In the genomic region with DNA sequence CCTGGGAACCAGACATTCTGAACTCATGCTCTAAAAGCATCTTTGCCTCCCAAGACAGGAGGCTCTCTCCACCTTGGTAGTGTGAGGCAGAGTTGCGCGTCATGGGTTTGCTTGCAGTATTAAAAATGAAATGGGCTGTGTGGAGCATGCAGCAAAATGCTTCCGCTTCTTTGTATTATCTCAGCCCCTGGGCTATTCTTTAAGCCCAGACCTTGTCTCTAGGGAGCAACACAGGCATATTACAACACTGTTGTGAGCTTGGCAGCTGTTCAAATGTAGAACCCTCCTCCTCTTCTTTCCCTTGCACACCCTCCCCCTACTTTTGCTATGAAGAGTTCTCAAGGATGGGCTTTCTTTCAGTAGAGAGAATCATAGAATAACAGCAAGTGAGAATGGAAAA, we compare ENCODE assay signal across 17 cellular contexts.
DNase-seq lines count a peak whose midpoint lies in the region; TF ChIP-seq lines count a peak whose summit lies in the region.
"Had no signal": no experiment of that assay in that cellular context is flagged by ENCODE, and none has a peak within 500 bp of the region (broad histone marks: within the 10 kb centered on the region; RNA-seq: fewer than 3 reads in every experiment).

No MANE protein-coding gene starts in this region.

- H3K9ac ChIP-seq in BLaER1 treated with 17β-estradiol and CSF1 and Interleukin-3, amounts not matched to agents 10 nM and 100 nM = peak overlapping the region in 4 of 11 experiments; percentile 10 to 39 (median 26); a peak in 6 of 22 replicates
- no peak overlapping the region for H3K9ac ChIP-seq in colonic mucosa (ENCODE audit: low read depth in 2 of 2, low read length in 2 of 2)

- H3K27ac ChIP-seq in BLaER1 treated with 17β-estradiol and CSF1 and Interleukin-3, amounts not matched to agents 10 nM and 100 nM = peak overlapping the region in 8 of 11 experiments; percentile 6 to 78 (median 60); a peak in 15 of 22 replicates
- H3K27ac ChIP-seq in esophagus muscularis mucosa (replicated peaks in 1 of 4) = no peak overlapping the region
- no peak overlapping the region for H3K27ac ChIP-seq in colonic mucosa
- H3K27ac ChIP-seq: heart left ventricle, RWPE1, testis had no signal

- H4K20me1 ChIP-seq in BLaER1 treated with 17β-estradiol and CSF1 and Interleukin-3, amounts not matched to agents 10 nM and 100 nM = no peaks in the 10 kb centered on the region

- DNase-seq in HAP-1 (ENCODE audit: low spot score in 2 of 2) (peak; percentile 72 to 83), NCI-H2227 (lab: John Stamatoyannopoulos, UW; ENCODE audit: unreplicated experiment) (peak; percentile 48), esophagus muscularis mucosa (ENCODE audit: extremely low spot score) (peak; percentile 70), MG63 (no peak), immature natural killer cell (no peak), occipital lobe (lab: John Stamatoyannopoulos, UW) (no peak), colonic mucosa (no peak)
- DNase-seq: activated CD4-positive, alpha-beta T cell treated with anti-CD3 and anti-CD28 coated beads for 4 hours; heart left ventricle; left colon; NCI-H446 treated with DMSO at 0.1 percent for 48 hours; T-helper 9 cell; testis had no signal

- no peaks in the 10 kb centered on the region for H3K36me3 Mint-ChIP-seq in immature natural killer cell
- H3K36me3 Mint-ChIP-seq: activated naive CD8-positive, alpha-beta T cell had no signal

- no peaks in the 10 kb centered on the region for H3K4me1 Mint-ChIP-seq in immature natural killer cell

- H3K27me3 Mint-ChIP-seq in immature natural killer cell (ENCODE audit: low read depth in 3 of 3) = peaks cover 0 to 2% (median 0%) of the 10 kb centered on the region in 3 donors
- H3K27me3 Mint-ChIP-seq: activated naive CD8-positive, alpha-beta T cell had no signal

- no peaks in the 10 kb centered on the region for H3K27me3 ChIP-seq in BLaER1 treated with 17β-estradiol and CSF1 and Interleukin-3, amounts not matched to agents 10 nM and 100 nM
- H3K27me3 ChIP-seq in HAP-1 (ENCODE audit: low read depth) (no peaks in the 10 kb centered on the region), esophagus muscularis mucosa (no peaks in the 10 kb centered on the region), MG63 (no peaks in the 10 kb centered on the region), colonic mucosa (no peaks in the 10 kb centered on the region)
- H3K27me3 ChIP-seq: heart left ventricle, testis had no signal

- TF ChIP-seq CTCF in esophagus muscularis mucosa (IDR thresholded peaks at IDR 0.05) (no peak), colonic mucosa (IDR thresholded peaks at IDR 0.05) (no peak)

- H3K9me3 ChIP-seq in BLaER1 treated with 17β-estradiol and CSF1 and Interleukin-3, amounts not matched to agents 10 nM and 100 nM (replicated peaks in 1 of 11) = no peaks in the 10 kb centered on the region
- H3K9me3 ChIP-seq in HAP-1 (no peaks in the 10 kb centered on the region), esophagus muscularis mucosa (no peaks in the 10 kb centered on the region), MG63 (no peaks in the 10 kb centered on the region), colonic mucosa (no peaks in the 10 kb centered on the region)
- H3K9me3 ChIP-seq: heart left ventricle, testis had no signal

- peaks cover 21 to 33% (median 23%) of the 10 kb centered on the region in 10 experiments for H3K4me1 ChIP-seq in BLaER1 treated with 17β-estradiol and CSF1 and Interleukin-3, amounts not matched to agents 10 nM and 100 nM
- peaks cover 9% of the 10 kb centered on the region for H3K4me1 ChIP-seq in HAP-1
- H3K4me1 ChIP-seq in esophagus muscularis mucosa = peaks cover 7 to 19% (median 13%) of the 10 kb centered on the region in 4 donors
- H3K4me1 ChIP-seq in colonic mucosa = no peaks in the 10 kb centered on the region
- H3K4me1 ChIP-seq: testis had no signal

- H3K4me3 ChIP-seq in BLaER1 treated with 17β-estradiol and CSF1 and Interleukin-3, amounts not matched to agents 10 nM and 100 nM = 0 out of 20 replicates have a peak overlapping the region, but pooled peaks of 1 of the 10 experiments have one; percentile 12
- no peak overlapping the region for H3K4me3 ChIP-seq in HAP-1
- no peak overlapping the region for H3K4me3 ChIP-seq in esophagus muscularis mucosa
- no peak overlapping the region for H3K4me3 ChIP-seq in MG63
- H3K4me3 ChIP-seq in colonic mucosa = no peak overlapping the region
- H3K4me3 ChIP-seq: heart left ventricle, K562, testis had no signal

- no peak for TF ChIP-seq EP300 in esophagus muscularis mucosa (IDR thresholded peaks at IDR 0.05)

- WGBS in esophagus muscularis mucosa = 69% methylated on average over 3 of the region's 3 CpGs

- H3K36me3 ChIP-seq in BLaER1 treated with 17β-estradiol and CSF1 and Interleukin-3, amounts not matched to agents 10 nM and 100 nM = no peaks in the 10 kb centered on the region
- H3K36me3 ChIP-seq in HAP-1 (replicated peaks) = no peaks in the 10 kb centered on the region
- no peaks in the 10 kb centered on the region for H3K36me3 ChIP-seq in esophagus muscularis mucosa
- no peaks in the 10 kb centered on the region for H3K36me3 ChIP-seq in MG63
- no peaks in the 10 kb centered on the region for H3K36me3 ChIP-seq in colonic mucosa
- H3K36me3 ChIP-seq: heart left ventricle had no signal

- no peak overlapping the region for H3K27ac Mint-ChIP-seq in immature natural killer cell
- H3K27ac Mint-ChIP-seq: activated naive CD8-positive, alpha-beta T cell had no signal

- H3K4me2 ChIP-seq in BLaER1 treated with 17β-estradiol and CSF1 and Interleukin-3, amounts not matched to agents 10 nM and 100 nM = peak overlapping the region; percentile 23 to 73 (median 57)

- intact Hi-C loops in esophagus muscularis mucosa (cut with DNase I) = loop anchor here (10.0 kb wide), 1 partner anchor 554 kb away; no protein-coding TSS in a partner anchor
- intact Hi-C loops in colonic mucosa (cut with DNase I) = loop anchor here (10.0 kb wide), 1 partner anchor 1194 kb away; no protein-coding TSS in a partner anchor

- H3K9me3 Mint-ChIP-seq in immature natural killer cell = no peaks in the 10 kb centered on the region

- in situ Hi-C loops in HAP-1 (cut with MboI; ENCODE audit: low sequenced_read_pairs) = loop anchor here (25.0 kb wide), 1 partner anchor 328 kb away; a partner anchor contains a TSS

- no peak overlapping the region for H3K4me3 Mint-ChIP-seq in immature natural killer cell
- H3K4me3 Mint-ChIP-seq: activated naive CD8-positive, alpha-beta T cell had no signal

- TF ChIP-seq POLR2A in esophagus muscularis mucosa (IDR thresholded peaks at IDR 0.05; ENCODE audit: low read depth) = no peak

Comparison
In these comparisons a context has a peak if more than half of its experiments do, and no peak if none do; other contexts are left out.
1. H3K27ac ChIP-seq: peak in BLaER1 treated with 17β-estradiol and CSF1 and Interleukin-3, amounts not matched to agents 10 nM and 100 nM (8 of 11); none in esophagus muscularis mucosa (0 of 4) and colonic mucosa (single experiment).
2. DNase-seq: peak in HAP-1 (2 of 2), NCI-H2227 (single experiment) and esophagus muscularis mucosa (single experiment); none in MG63 (single experiment), immature natural killer cell (0 of 3), occipital lobe (single experiment) and colonic mucosa (single experiment).